ENCODE assay signal across 15 cellular contexts in genomic region chr3:42115946-42116345, GRCh38.
"Had no signal": no experiment of that assay in that cellular context is flagged by ENCODE, and none has a peak within 500 bp of the region (broad histone marks: within the 10 kb centered on the region; RNA-seq: fewer than 3 reads in every experiment).

No MANE protein-coding gene starts in this region.

- H3K9me3 Mint-ChIP-seq: activated naive CD4-positive, alpha-beta T cell treated with anti-CD3 and anti-CD28 coated beads for 36 hours; activated T-helper 1 cell treated with anti-CD3 and anti-CD28 coated beads, Interleukin-12 subunit alpha, Interleukin-12 subunit beta, Interleukin-2, Interleukin-4 antibody, amounts not matched to agents 30 ng/mL and 10 ng/mL and 1 ng/mL, durations not matched to agents 14 hours and 24 hours and 36 hours; neural progenitor cell; stimulated activated memory B cell treated with anti-CD40 and anti-IgM and Interleukin-4, amounts not matched to agents 10 μg/mL and 1 μg/mL and 100 μg/mL, for 72 hours had no signal

- H3K4me3 Mint-ChIP-seq: activated naive CD4-positive, alpha-beta T cell treated with anti-CD3 and anti-CD28 coated beads for 36 hours; activated T-helper 1 cell treated with anti-CD3 and anti-CD28 coated beads, Interleukin-12 subunit alpha, Interleukin-12 subunit beta, Interleukin-2, Interleukin-4 antibody, amounts not matched to agents 30 ng/mL and 10 ng/mL and 1 ng/mL, durations not matched to agents 14 hours and 24 hours and 36 hours; neural progenitor cell; stimulated activated memory B cell treated with anti-CD40 and anti-IgM and Interleukin-4, amounts not matched to agents 10 μg/mL and 1 μg/mL and 100 μg/mL, for 72 hours had no signal

- H3K4me3 ChIP-seq: cardiac muscle cell, esophagus muscularis mucosa, lower lobe of right lung, neural progenitor cell, ovary, tibial artery, uterus had no signal

- H3K36me3 ChIP-seq: cardiac muscle cell, esophagus muscularis mucosa, lower lobe of right lung, neural progenitor cell, ovary, uterus had no signal

- H3K27me3 Mint-ChIP-seq: stimulated activated memory B cell treated with anti-CD40 and anti-IgM and Interleukin-4, amounts not matched to agents 10 μg/mL and 1 μg/mL and 100 μg/mL, for 72 hours had no signal

- H3K27me3 ChIP-seq: cardiac muscle cell, esophagus muscularis mucosa, neural progenitor cell, ovary, tibial artery, uterus had no signal

- H3K9ac ChIP-seq: neural progenitor cell had no signal

- H2AFZ ChIP-seq: neural progenitor cell had no signal

- H3K4me2 ChIP-seq: neural progenitor cell had no signal

- ATAC-seq: activated CD4-positive, CD25-positive, alpha-beta regulatory T cell treated with anti-CD3 and anti-CD28 coated beads, Interleukin-2, amount 50 U/mL, for 24 hours; stimulated activated memory B cell treated with anti-CD40 and anti-IgM and Interleukin-4, amounts not matched to agents 10 μg/mL and 1 μg/mL and 100 μg/mL, for 72 hours had no signal

- FAIRE-seq: colon had no signal

- H3K27ac Mint-ChIP-seq: activated naive CD4-positive, alpha-beta T cell treated with anti-CD3 and anti-CD28 coated beads for 36 hours; activated T-helper 1 cell treated with anti-CD3 and anti-CD28 coated beads, Interleukin-12 subunit alpha, Interleukin-12 subunit beta, Interleukin-2, Interleukin-4 antibody, amounts not matched to agents 30 ng/mL and 10 ng/mL and 1 ng/mL, durations not matched to agents 14 hours and 24 hours and 36 hours; neural progenitor cell; stimulated activated memory B cell treated with anti-CD40 and anti-IgM and Interleukin-4, amounts not matched to agents 10 μg/mL and 1 μg/mL and 100 μg/mL, for 72 hours had no signal

- H3K9me3 ChIP-seq: esophagus muscularis mucosa, lower lobe of right lung, ovary, tibial artery, uterus had no signal

- H3K4me1 ChIP-seq: neural progenitor cell had no signal

- DNase-seq: activated CD4-positive, alpha-beta T cell treated with anti-CD3 and anti-CD28 coated beads, Interleukin-2, amount 50 U/mL, for 1 hour; activated naive CD4-positive, alpha-beta T cell treated with anti-CD3 and anti-CD28 coated beads for 36 hours; ovary; SW 1271; T-helper 9 cell; uterus had no signal

- H3K27ac ChIP-seq: cardiac muscle cell, esophagus muscularis mucosa, lower lobe of right lung, neural progenitor cell, ovary, tibial artery, uterus had no signal
